11 cellular contexts compared by ENCODE assay signal in genomic region chr11:123065634-123066033, GRCh38. TPM values are rescaled to one million over a fixed set of nuclear protein-coding genes. Genes with fewer than 3 reads are reported as not detected.
DNase-seq lines count a peak whose midpoint lies in the region; ATAC-seq, FAIRE-seq and TF ChIP-seq lines count a peak whose summit lies in the region.
"Had no signal": no experiment of that assay in that cellular context is flagged by ENCODE, and none has a peak within 500 bp of the region (broad histone marks: within the 10 kb centered on the region; RNA-seq: fewer than 3 reads in every experiment).

No MANE protein-coding gene starts in this region.

- H3K9me2 ChIP-seq in Loucy (replicated peaks; ENCODE audit: low read depth, low read length), result no peaks in the 10 kb centered on the region

- H3K27me3 ChIP-seq in Loucy (ENCODE audit: insufficient read depth, low read length, poor library complexity, severe bottlenecking), result peaks cover 11% of the 10 kb centered on the region
- H3K27me3 ChIP-seq in bronchial epithelial cell (ENCODE audit: control insufficient read depth, insufficient read depth, low read length), result no peaks in the 10 kb centered on the region
- H3K27me3 ChIP-seq in osteoblast (ENCODE audit: insufficient read depth, low read length), result no peaks in the 10 kb centered on the region

- peaks cover 51% of the 10 kb centered on the region for H3K79me2 ChIP-seq in Loucy (ENCODE audit: insufficient read depth, low read length)
- peaks cover 14% of the 10 kb centered on the region for H3K79me2 ChIP-seq in osteoblast (ENCODE audit: insufficient read depth, low read length)

- H3K36me3 ChIP-seq in Loucy (ENCODE audit: insufficient read depth, low read length) (peaks cover 8% of the 10 kb centered on the region), bronchial epithelial cell (ENCODE audit: control insufficient read depth, insufficient read depth, low read length) (peaks cover 4% of the 10 kb centered on the region), osteoblast (ENCODE audit: insufficient read depth, low read length) (peaks cover 30% of the 10 kb centered on the region)

- H3K4me2 ChIP-seq in Loucy (ENCODE audit: low read depth, low read length, poor library complexity, severe bottlenecking), result peak overlapping the region; percentile 5
- H3K4me2 ChIP-seq in osteoblast (ENCODE audit: insufficient read depth, low read length), result no peak overlapping the region

- H3K4me1 ChIP-seq in Loucy (ENCODE audit: insufficient read depth, low read length, poor library complexity, severe bottlenecking) (peaks cover 31% of the 10 kb centered on the region), osteoblast (ENCODE audit: insufficient read depth, low read length) (peaks cover 29% of the 10 kb centered on the region)

- TF ChIP-seq CTCF in Loucy (conservative IDR thresholded peaks at IDR 0.05; ENCODE audit: low read length) (no peak), bronchial epithelial cell (IDR thresholded peaks at IDR 0.05; ENCODE audit: insufficient read depth, low read length, severe bottlenecking) (no peak), osteoblast (IDR thresholded peaks at IDR 0.05; ENCODE audit: extremely low read depth, low read depth, low read length) (no peak), GM10248 (IDR thresholded peaks at IDR 0.05; ENCODE audit: control extremely low read depth, extremely low read depth, low read depth, missing control alignments) (no peak)

- H3K9me3 ChIP-seq in Loucy (ENCODE audit: insufficient read depth, low read depth, low read length), result no peaks in the 10 kb centered on the region
- H3K9me3 ChIP-seq in osteoblast (ENCODE audit: low read depth, low read length), result no peaks in the 10 kb centered on the region

- H2AFZ ChIP-seq in Loucy (ENCODE audit: low read length), result no peak overlapping the region
- H2AFZ ChIP-seq in osteoblast (ENCODE audit: low read length), result no peak overlapping the region

- peak overlapping the region; percentile 7 for H3K9ac ChIP-seq in Loucy (ENCODE audit: low read depth, low read length, poor library complexity, severe bottlenecking)

- DNase-seq in NCI-H2171 treated with DMSO at 0.1 percent for 48 hours (lab: John Stamatoyannopoulos, UW) (peak; percentile 38), NCI-H2171 (lab: John Stamatoyannopoulos, UW) (no peak), bronchial epithelial cell (ENCODE audit: low read depth) (peak; percentile 57), osteoblast (ENCODE audit: insufficient read length, low spot score, missing footprints) (peak; percentile 90), GM10248 (ENCODE audit: extremely low spot score) (no peak), NCI-H187 (lab: John Stamatoyannopoulos, UW) (no peak)
- DNase-seq: NCI-H524, T1000 had no signal

- CTCF ChIA-PET in GM10248 (lab: Yijun Ruan, JAX), result interaction anchor here (1.3 to 5.2 kb wide), 2 partner anchors 11 to 284 kb away, joined by 3 to 21 read pairs; no protein-coding TSS in a partner anchor

- H3F3A ChIP-seq in Loucy (ENCODE audit: low read depth), result no peaks in the 10 kb centered on the region

- ATAC-seq in GM21390 (IDR thresholded peaks at IDR 0.05; ENCODE audit: unreplicated experiment), result no peak
- ATAC-seq: GM12878 had no signal

- H3K4me3 ChIP-seq in Loucy (ENCODE audit: low read length, poor library complexity, severe bottlenecking) (no peak overlapping the region), bronchial epithelial cell (ENCODE audit: low read depth, low read length) (no peak overlapping the region), osteoblast (ENCODE audit: insufficient read depth, low read length) (no peak overlapping the region)

- POLR2A ChIA-PET in GM10248 (lab: Yijun Ruan, JAX), result no interaction called here

- H4K20me1 ChIP-seq in Loucy (ENCODE audit: insufficient read depth, low read length, poor library complexity, severe bottlenecking) (peaks cover 12% of the 10 kb centered on the region), osteoblast (ENCODE audit: insufficient read depth, low read length) (peaks cover 13% of the 10 kb centered on the region)

- peak overlapping the region; percentile 62 for H3K27ac ChIP-seq in osteoblast (ENCODE audit: low read depth, low read length)

- no peak for FAIRE-seq in bronchial epithelial cell (lab: Jason Lieb, UNC)
- FAIRE-seq: GM12878 had no signal

RNA-seq across cellular contexts. Expression of gene HSPA8, which starts 3.7 kb away (rescaled TPM):
- total RNA-seq in bronchial epithelial cell, result 846 and 1,277 TPM in 2 replicates
- total RNA-seq in osteoblast, result 2,226 and 2,227 TPM in 2 replicates

Comparison
In these comparisons a context has a peak if more than half of its experiments do, and no peak if none do; other contexts are left out.
1. DNase-seq: peak in NCI-H2171 treated with DMSO at 0.1 percent for 48 hours (single experiment), bronchial epithelial cell (single experiment) and osteoblast (single experiment); none in NCI-H2171 (single experiment), GM10248 (single experiment) and NCI-H187 (0 of 2).